Comparison of ENCODE assay signal across 15 cellular contexts in genomic region chr17:59769891-59770290, GRCh38.
DNase-seq lines count a peak whose midpoint lies in the region; ATAC-seq, FAIRE-seq and TF ChIP-seq lines count a peak whose summit lies in the region.
"Had no signal": no experiment of that assay in that cellular context is flagged by ENCODE, and none has a peak within 500 bp of the region (broad histone marks: within the 10 kb centered on the region; RNA-seq: fewer than 3 reads in every experiment).

No MANE protein-coding gene starts in this region.

- H3K79me2 ChIP-seq in keratinocyte (ENCODE audit: control insufficient read depth, insufficient read depth, low read length): no peaks in the 10 kb centered on the region

- no peaks in the 10 kb centered on the region for H3K9me3 Mint-ChIP-seq in stimulated activated naive CD8-positive, alpha-beta T cell treated with anti-CD3 and anti-CD28 coated beads, Interleukin-15, Interleukin-2, amounts not matched to agents 100 ng/mL and 50 ng/mL, for 24 hours
- H3K9me3 Mint-ChIP-seq in stimulated activated naive CD8-positive, alpha-beta T cell treated with anti-CD3 and anti-CD28 coated beads, Interleukin-15, amount 100 ng/mL, for 72 hours: no peaks in the 10 kb centered on the region
- no peaks in the 10 kb centered on the region for H3K9me3 Mint-ChIP-seq in WTC11
- H3K9me3 Mint-ChIP-seq: activated T-helper 1 cell treated with anti-CD3 and anti-CD28 coated beads, Interleukin-12 subunit alpha, Interleukin-12 subunit beta, Interleukin-2, Interleukin-4 antibody, amounts not matched to agents 30 ng/mL and 10 ng/mL and 1 ng/mL, durations not matched to agents 14 hours and 24 hours and 36 hours; CD4-positive, CD25-positive, alpha-beta regulatory T cell had no signal

- peak overlapping the region; percentile 14 for H3K27ac Mint-ChIP-seq in stimulated activated naive CD8-positive, alpha-beta T cell treated with anti-CD3 and anti-CD28 coated beads, Interleukin-15, Interleukin-2, amounts not matched to agents 100 ng/mL and 50 ng/mL, for 24 hours
- no peak overlapping the region for H3K27ac Mint-ChIP-seq in stimulated activated naive CD8-positive, alpha-beta T cell treated with anti-CD3 and anti-CD28 coated beads, Interleukin-15, amount 100 ng/mL, for 72 hours
- peak overlapping the region; percentile 86; the same call in 1 of the 2 replicates for H3K27ac Mint-ChIP-seq in WTC11
- H3K27ac Mint-ChIP-seq: activated T-helper 1 cell treated with anti-CD3 and anti-CD28 coated beads, Interleukin-12 subunit alpha, Interleukin-12 subunit beta, Interleukin-2, Interleukin-4 antibody, amounts not matched to agents 30 ng/mL and 10 ng/mL and 1 ng/mL, durations not matched to agents 14 hours and 24 hours and 36 hours had no signal

- H3K36me3 ChIP-seq in keratinocyte (ENCODE audit: control insufficient read depth in 2 of 2, extremely low read depth in 1 of 2, insufficient read depth in 2 of 2, low read length in 2 of 2): peaks cover 2 to 12% of the 10 kb centered on the region in 2 experiments
- H3K36me3 ChIP-seq: thyroid gland had no signal

- H3K9me1 ChIP-seq in keratinocyte (ENCODE audit: control insufficient read depth, extremely low read depth, insufficient read depth, low read length): no peaks in the 10 kb centered on the region

- dilution Hi-C loops in keratinocyte (cut with MboI; ENCODE audit: extremely low pct_ligation_motif_present, low sequenced_read_pairs): no loop called here

- no peaks in the 10 kb centered on the region for H3K27me3 Mint-ChIP-seq in stimulated activated naive CD8-positive, alpha-beta T cell treated with anti-CD3 and anti-CD28 coated beads, Interleukin-15, Interleukin-2, amounts not matched to agents 100 ng/mL and 50 ng/mL, for 24 hours
- H3K27me3 Mint-ChIP-seq in stimulated activated naive CD8-positive, alpha-beta T cell treated with anti-CD3 and anti-CD28 coated beads, Interleukin-15, amount 100 ng/mL, for 72 hours: no peaks in the 10 kb centered on the region
- H3K27me3 Mint-ChIP-seq in WTC11 (ENCODE audit: low read depth): no peaks in the 10 kb centered on the region
- H3K27me3 Mint-ChIP-seq: CD4-positive, CD25-positive, alpha-beta regulatory T cell had no signal

- H3K36me3 Mint-ChIP-seq in stimulated activated naive CD8-positive, alpha-beta T cell treated with anti-CD3 and anti-CD28 coated beads, Interleukin-15, Interleukin-2, amounts not matched to agents 100 ng/mL and 50 ng/mL, for 24 hours (ENCODE audit: low read depth): peaks cover 51% of the 10 kb centered on the region
- H3K36me3 Mint-ChIP-seq in WTC11: peaks cover 6% of the 10 kb centered on the region; the same call in 1 of the 2 replicates

- CTCF ChIA-PET in WTC11 (lab: Charles Lee): no interaction called here

- POLR2A ChIA-PET in WTC11 (lab: Charles Lee): no interaction called here

- TF ChIP-seq CTCF in WTC11 (IDR thresholded peaks at IDR 0.05) (no peak), keratinocyte (optimal IDR thresholded peaks at IDR 0.05 in 1 of 3, IDR thresholded peaks at IDR 0.05 in 1 of 3, conservative IDR thresholded peaks at IDR 0.05 in 1 of 3; ENCODE audit: extremely low read depth in 1 of 3, insufficient read depth in 2 of 3, low read length in 3 of 3) (no peak)

- peaks cover 42% of the 10 kb centered on the region for H3K4me1 Mint-ChIP-seq in stimulated activated naive CD8-positive, alpha-beta T cell treated with anti-CD3 and anti-CD28 coated beads, Interleukin-15, Interleukin-2, amounts not matched to agents 100 ng/mL and 50 ng/mL, for 24 hours (ENCODE audit: low read depth)
- H3K4me1 Mint-ChIP-seq in stimulated activated naive CD8-positive, alpha-beta T cell treated with anti-CD3 and anti-CD28 coated beads, Interleukin-15, amount 100 ng/mL, for 72 hours: peaks cover 25% of the 10 kb centered on the region
- peaks cover 7% of the 10 kb centered on the region for H3K4me1 Mint-ChIP-seq in WTC11

- FAIRE-seq in keratinocyte (lab: Jason Lieb, UNC): no peak

- no peak overlapping the region for H3K4me2 ChIP-seq in keratinocyte (ENCODE audit: control insufficient read depth, extremely low read depth, insufficient read depth, low read depth, low read length)

- H3K9me3 ChIP-seq in keratinocyte (ENCODE audit: control insufficient read depth, low read depth, low read length): no peaks in the 10 kb centered on the region
- H3K9me3 ChIP-seq: heart left ventricle, thyroid gland had no signal

- H3K4me3 Mint-ChIP-seq in stimulated activated naive CD8-positive, alpha-beta T cell treated with anti-CD3 and anti-CD28 coated beads, Interleukin-15, Interleukin-2, amounts not matched to agents 100 ng/mL and 50 ng/mL, for 24 hours: no peak overlapping the region
- no peak overlapping the region for H3K4me3 Mint-ChIP-seq in stimulated activated naive CD8-positive, alpha-beta T cell treated with anti-CD3 and anti-CD28 coated beads, Interleukin-15, amount 100 ng/mL, for 72 hours
- H3K4me3 Mint-ChIP-seq in WTC11: no peak overlapping the region
- H3K4me3 Mint-ChIP-seq: activated T-helper 1 cell treated with anti-CD3 and anti-CD28 coated beads, Interleukin-12 subunit alpha, Interleukin-12 subunit beta, Interleukin-2, Interleukin-4 antibody, amounts not matched to agents 30 ng/mL and 10 ng/mL and 1 ng/mL, durations not matched to agents 14 hours and 24 hours and 36 hours; CD4-positive, CD25-positive, alpha-beta regulatory T cell had no signal

- H4K20me1 ChIP-seq in keratinocyte (ENCODE audit: control insufficient read depth, extremely low read depth, insufficient read depth, low read length): no peaks in the 10 kb centered on the region

- DNase-seq in stimulated activated naive CD8-positive, alpha-beta T cell treated with anti-CD3 and anti-CD28 coated beads, Interleukin-15, amount 100 ng/mL, for 72 hours: no peak
- no peak for DNase-seq in WTC11 (ENCODE audit: low spot score)
- no peak for DNase-seq in keratinocyte (ENCODE audit: low read depth, low spot score)
- DNase-seq: CD4-positive, CD25-positive, alpha-beta regulatory T cell; heart left ventricle; Karpas-422; posterior cingulate gyrus; thyroid gland had no signal

- no peak for ATAC-seq in stimulated activated naive CD8-positive, alpha-beta T cell treated with anti-CD3 and anti-CD28 coated beads, Interleukin-15, amount 100 ng/mL, for 72 hours
- ATAC-seq in WTC11 (no peak), HG02759 (IDR thresholded peaks at IDR 0.05; ENCODE audit: unreplicated experiment) (no peak), HG03571 (IDR thresholded peaks at IDR 0.05; ENCODE audit: unreplicated experiment) (no peak), HG03175 (IDR thresholded peaks at IDR 0.05; ENCODE audit: unreplicated experiment) (no peak), GM21367 (IDR thresholded peaks at IDR 0.05; ENCODE audit: unreplicated experiment) (no peak)

- H3K4me3 ChIP-seq in keratinocyte (ENCODE audit: control insufficient read depth in 2 of 3, extremely low read depth in 1 of 3, insufficient read depth in 2 of 3, low read depth in 1 of 3, low read length in 3 of 3): no peak overlapping the region
- H3K4me3 ChIP-seq: heart left ventricle, lung, thyroid gland had no signal

- H2AFZ ChIP-seq in keratinocyte (ENCODE audit: control insufficient read depth, low read length): no peak overlapping the region

- H3K4me1 ChIP-seq in keratinocyte (ENCODE audit: control insufficient read depth, extremely low read depth, insufficient read depth, low read length): peaks cover 18% of the 10 kb centered on the region
- H3K4me1 ChIP-seq: thyroid gland had no signal

- H3K9ac ChIP-seq in keratinocyte (ENCODE audit: control insufficient read depth, extremely low read depth, insufficient read depth, low read length): no peak overlapping the region

- H3K27me3 ChIP-seq in keratinocyte (ENCODE audit: control insufficient read depth, extremely low read depth, insufficient read depth, low read length): no peaks in the 10 kb centered on the region
- H3K27me3 ChIP-seq: heart left ventricle, thyroid gland had no signal

- H3K27ac ChIP-seq in keratinocyte (ENCODE audit: control insufficient read depth, insufficient read depth, low read length): peak overlapping the region; percentile 82
- H3K27ac ChIP-seq: thyroid gland had no signal

TF ChIP-seq in WTC11, 78 proteins besides CTCF, POLR2A, EP300 and RAD21:
- TF ChIP-seq IRF1 (CRISPR knock-in tag; IDR thresholded peaks at IDR 0.05) (no peak), ATF3 (CRISPR knock-in tag; conservative IDR thresholded peaks at IDR 0.05) (no peak), NR1H2 (CRISPR knock-in tag; IDR thresholded peaks at IDR 0.05) (no peak), SMAD3 (CRISPR knock-in tag; IDR thresholded peaks at IDR 0.05; ENCODE audit: borderline replicate concordance) (no peak), ATF1 (CRISPR knock-in tag; IDR thresholded peaks at IDR 0.05) (no peak)

Comparison
In these comparisons a context has a peak if more than half of its experiments do, and no peak if none do; other contexts are left out.
1. H3K27ac Mint-ChIP-seq: peak in stimulated activated naive CD8-positive, alpha-beta T cell treated with anti-CD3 and anti-CD28 coated beads, Interleukin-15, Interleukin-2, amounts not matched to agents 100 ng/mL and 50 ng/mL, for 24 hours (single experiment) and WTC11 (single experiment); none in stimulated activated naive CD8-positive, alpha-beta T cell treated with anti-CD3 and anti-CD28 coated beads, Interleukin-15, amount 100 ng/mL, for 72 hours (0 of 2).